38 cellular contexts compared by ENCODE assay signal in the genomic region with DNA sequence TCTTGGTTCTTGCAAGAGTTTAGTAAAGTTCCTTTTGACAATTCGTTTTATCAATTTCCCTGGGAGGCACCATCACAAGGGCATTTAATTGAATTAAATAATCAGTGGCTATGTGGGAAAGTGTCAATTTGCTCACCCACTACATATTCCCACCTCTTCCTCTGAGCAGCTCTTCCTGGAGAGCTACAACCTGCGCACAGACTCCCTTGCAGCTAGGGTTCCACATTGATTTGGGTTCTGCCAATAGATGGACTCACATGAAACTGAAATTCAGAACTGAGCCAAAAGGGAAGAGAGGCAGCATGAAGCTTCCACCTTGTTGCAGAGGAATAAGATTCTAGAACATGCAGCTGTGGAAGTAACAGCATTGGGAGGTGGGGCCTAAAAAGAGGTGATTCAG.
"Had no signal": no experiment of that assay in that cellular context is flagged by ENCODE, and none has a peak within 500 bp of the region (broad histone marks: within the 10 kb centered on the region; RNA-seq: fewer than 3 reads in every experiment).

No MANE protein-coding gene starts in this region.

- H3K9me3 Mint-ChIP-seq: activated naive CD4-positive, alpha-beta T cell treated with anti-CD3 and anti-CD28 coated beads, Interleukin-2, amount 50 U/mL, for 24 hours; central memory CD8-positive, alpha-beta T cell had no signal

- H3K4me1 Mint-ChIP-seq: activated CD4-positive, alpha-beta memory T cell treated with anti-CD3 and anti-CD28 coated beads, Interleukin-2, amount 10 ng/mL, durations not matched to agents 7 days and 5 days; activated CD4-positive, alpha-beta T cell treated with anti-CD3 and anti-CD28 coated beads for 36 hours; activated CD4-positive, alpha-beta T cell treated with anti-CD3 and anti-CD28 coated beads, Interleukin-2, amount 10 ng/mL, durations not matched to agents 7 days and 5 days; activated CD8-positive, alpha-beta memory T cell treated with anti-CD3 and anti-CD28 coated beads, Interleukin-2, amount 10 ng/mL, durations not matched to agents 7 days and 5 days; activated naive CD4-positive, alpha-beta T cell treated with anti-CD3 and anti-CD28 coated beads, Interleukin-2, amount 10 ng/mL, durations not matched to agents 7 days and 5 days; activated naive CD4-positive, alpha-beta T cell treated with anti-CD3 and anti-CD28 coated beads, Interleukin-2, amount 50 U/mL, for 24 hours; activated naive CD8-positive, alpha-beta T cell treated with anti-CD3 and anti-CD28 coated beads, Interleukin-2, amount 10 ng/mL, durations not matched to agents 7 days and 5 days; activated naive CD8-positive, alpha-beta T cell treated with anti-CD3 and anti-CD28 coated beads, Interleukin-2, amount 50 U/mL, for 24 hours; central memory CD8-positive, alpha-beta T cell had no signal

- H3K4me3 ChIP-seq: ascending aorta, cardiac muscle cell had no signal

- H3K36me3 ChIP-seq: ascending aorta, cardiac muscle cell had no signal

- H3K27me3 Mint-ChIP-seq: activated CD4-positive, alpha-beta T cell treated with anti-CD3 and anti-CD28 coated beads, Interleukin-2, amount 10 ng/mL, durations not matched to agents 7 days and 5 days; activated naive CD4-positive, alpha-beta T cell treated with anti-CD3 and anti-CD28 coated beads, Interleukin-2, amount 50 U/mL, for 24 hours; activated naive CD8-positive, alpha-beta T cell; activated T-cell treated with anti-CD3 and anti-CD28 coated beads, Interleukin-2, amount 50 U/mL, for 24 hours; central memory CD8-positive, alpha-beta T cell had no signal

- ATAC-seq: activated CD4-positive, alpha-beta T cell treated with anti-CD3 and anti-CD28 coated beads for 36 hours; activated CD4-positive, CD25-positive, alpha-beta regulatory T cell treated with anti-CD3 and anti-CD28 coated beads, Interleukin-2, amount 50 U/mL, for 24 hours; activated CD8-positive, alpha-beta memory T cell treated with anti-CD3 and anti-CD28 coated beads, Interleukin-2, amount 10 ng/mL, durations not matched to agents 7 days and 5 days; activated CD8-positive, alpha-beta T cell treated with anti-CD3 and anti-CD28 coated beads, Interleukin-2, amount 10 ng/mL, durations not matched to agents 7 days and 5 days; activated naive CD8-positive, alpha-beta T cell treated with anti-CD3 and anti-CD28 coated beads, Interleukin-2, amount 50 U/mL, for 24 hours had no signal

- H3K4me3 Mint-ChIP-seq: activated CD4-positive, alpha-beta memory T cell treated with anti-CD3 and anti-CD28 coated beads, Interleukin-2, amount 10 ng/mL, durations not matched to agents 7 days and 5 days; activated CD4-positive, alpha-beta T cell treated with anti-CD3 and anti-CD28 coated beads for 36 hours; activated CD4-positive, alpha-beta T cell treated with anti-CD3 and anti-CD28 coated beads, Interleukin-2, amount 10 ng/mL, durations not matched to agents 7 days and 5 days; activated CD8-positive, alpha-beta memory T cell treated with anti-CD3 and anti-CD28 coated beads, Interleukin-2, amount 10 ng/mL, durations not matched to agents 7 days and 5 days; activated CD8-positive, alpha-beta T cell treated with anti-CD3 and anti-CD28 coated beads, Interleukin-2, amount 10 ng/mL, durations not matched to agents 7 days and 5 days; activated naive CD4-positive, alpha-beta T cell treated with anti-CD3 and anti-CD28 coated beads, Interleukin-2, amount 10 ng/mL, durations not matched to agents 7 days and 5 days; activated naive CD4-positive, alpha-beta T cell treated with anti-CD3 and anti-CD28 coated beads, Interleukin-2, amount 50 U/mL, for 24 hours; activated naive CD8-positive, alpha-beta T cell; activated naive CD8-positive, alpha-beta T cell treated with anti-CD3 and anti-CD28 coated beads, Interleukin-2, amount 10 ng/mL, durations not matched to agents 7 days and 5 days; activated naive CD8-positive, alpha-beta T cell treated with anti-CD3 and anti-CD28 coated beads, Interleukin-2, amount 50 U/mL, for 24 hours; activated T-cell treated with anti-CD3 and anti-CD28 coated beads, Interleukin-2, amount 50 U/mL, for 24 hours; brain; central memory CD8-positive, alpha-beta T cell; T-helper 1 cell treated with Interleukin-12 subunit alpha and Interleukin-12 subunit beta and Interleukin-4 antibody, amounts not matched to agents 30 μg/mL and 1 μg/mL, for 36 hours; T-helper 2 cell treated with Interferon-gamma antibody and Interleukin-4, amounts not matched to agents 5 μg/mL and 100 μg/mL, for 36 hours had no signal

- FAIRE-seq: bronchial epithelial cell, TTC549 had no signal

- H3K4me1 ChIP-seq: ascending aorta had no signal

- H3K27me3 ChIP-seq: ascending aorta had no signal

- H3K27ac ChIP-seq: ascending aorta, cardiac muscle cell, VCaP had no signal

- H3K27ac Mint-ChIP-seq: activated CD4-positive, alpha-beta memory T cell treated with anti-CD3 and anti-CD28 coated beads, Interleukin-2, amount 10 ng/mL, durations not matched to agents 7 days and 5 days; activated CD4-positive, alpha-beta T cell treated with anti-CD3 and anti-CD28 coated beads for 36 hours; activated CD4-positive, alpha-beta T cell treated with anti-CD3 and anti-CD28 coated beads, Interleukin-2, amount 10 ng/mL, durations not matched to agents 7 days and 5 days; activated CD8-positive, alpha-beta memory T cell treated with anti-CD3 and anti-CD28 coated beads, Interleukin-2, amount 10 ng/mL, durations not matched to agents 7 days and 5 days; activated CD8-positive, alpha-beta T cell treated with anti-CD3 and anti-CD28 coated beads, Interleukin-2, amount 10 ng/mL, durations not matched to agents 7 days and 5 days; activated naive CD4-positive, alpha-beta T cell treated with anti-CD3 and anti-CD28 coated beads, Interleukin-2, amount 10 ng/mL, durations not matched to agents 7 days and 5 days; activated naive CD8-positive, alpha-beta T cell; activated naive CD8-positive, alpha-beta T cell treated with anti-CD3 and anti-CD28 coated beads, Interleukin-2, amount 10 ng/mL, durations not matched to agents 7 days and 5 days; activated naive CD8-positive, alpha-beta T cell treated with anti-CD3 and anti-CD28 coated beads, Interleukin-2, amount 50 U/mL, for 24 hours; activated T-cell treated with anti-CD3 and anti-CD28 coated beads, Interleukin-2, amount 50 U/mL, for 24 hours; activated T-helper 2 cell treated with anti-CD3 and anti-CD28 coated beads, Interferon-gamma antibody, Interleukin-2, Interleukin-4, amounts not matched to agents 10 μg/mL and 5 μg/mL and 100 μg/mL, durations not matched to agents 14 hours and 24 hours and 36 hours; brain; T-helper 1 cell treated with Interleukin-12 subunit alpha and Interleukin-12 subunit beta and Interleukin-4 antibody, amounts not matched to agents 30 μg/mL and 1 μg/mL, for 36 hours; T-helper 2 cell treated with Interferon-gamma antibody and Interleukin-4, amounts not matched to agents 5 μg/mL and 100 μg/mL, for 36 hours had no signal

- DNase-seq: activated CD4-positive, alpha-beta memory T cell treated with anti-CD3 and anti-CD28 coated beads, Interleukin-2, amount 10 ng/mL, durations not matched to agents 7 days and 5 days; activated CD4-positive, alpha-beta T cell treated with anti-CD3 and anti-CD28 coated beads for 1 hour; activated CD4-positive, alpha-beta T cell treated with anti-CD3 and anti-CD28 coated beads for 36 hours; activated CD4-positive, alpha-beta T cell treated with anti-CD3 and anti-CD28 coated beads for 48 hours; activated CD4-positive, alpha-beta T cell treated with anti-CD3 and anti-CD28 coated beads, Interleukin-2, amount 10 ng/mL, durations not matched to agents 7 days and 5 days; activated CD4-positive, alpha-beta T cell treated with anti-CD3 and anti-CD28 coated beads, Interleukin-2, amount 50 U/mL, for 48 hours; activated CD4-positive, CD25-positive, alpha-beta regulatory T cell; activated CD8-positive, alpha-beta memory T cell treated with anti-CD3 and anti-CD28 coated beads for 24 hours; activated CD8-positive, alpha-beta memory T cell treated with anti-CD3 and anti-CD28 coated beads, Interleukin-2, amount 10 ng/mL, durations not matched to agents 7 days and 5 days; activated CD8-positive, alpha-beta memory T cell treated with anti-CD3 and anti-CD28 coated beads, Interleukin-2, amount 50 U/mL, for 48 hours; activated CD8-positive, alpha-beta T cell treated with anti-CD3 and anti-CD28 coated beads, Interleukin-2, amount 10 ng/mL, durations not matched to agents 7 days and 5 days; activated effector memory CD4-positive, alpha-beta T cell treated with Interleukin-2 at 50 U/mL for 16 hours; activated gamma-delta T cell; activated naive CD4-positive, alpha-beta T cell treated with anti-CD3 and anti-CD28 coated beads, Interleukin-2, amount 10 ng/mL, durations not matched to agents 7 days and 5 days; activated naive CD4-positive, alpha-beta T cell treated with Interleukin-2 at 50 U/mL for 16 hours; activated naive CD8-positive, alpha-beta T cell treated with anti-CD3 and anti-CD28 coated beads, Interleukin-2, amount 10 ng/mL, durations not matched to agents 7 days and 5 days; activated naive CD8-positive, alpha-beta T cell treated with anti-CD3 and anti-CD28 coated beads, Interleukin-2, amount 50 U/mL, for 24 hours; activated T-cell treated with anti-CD3 and anti-CD28 coated beads, Interleukin-2, amount 50 U/mL, for 24 hours; activated T-cell treated with anti-CD3 and anti-CD28 coated beads, Interleukin-2, amount 50 U/mL, for 48 hours; amygdala; anterior cingulate cortex; caudate nucleus; cerebellar nuclear complex; T-helper 2 cell; T-helper 9 cell had no signal
